ENCODE assay signal across 36 cellular contexts in the genomic region with DNA sequence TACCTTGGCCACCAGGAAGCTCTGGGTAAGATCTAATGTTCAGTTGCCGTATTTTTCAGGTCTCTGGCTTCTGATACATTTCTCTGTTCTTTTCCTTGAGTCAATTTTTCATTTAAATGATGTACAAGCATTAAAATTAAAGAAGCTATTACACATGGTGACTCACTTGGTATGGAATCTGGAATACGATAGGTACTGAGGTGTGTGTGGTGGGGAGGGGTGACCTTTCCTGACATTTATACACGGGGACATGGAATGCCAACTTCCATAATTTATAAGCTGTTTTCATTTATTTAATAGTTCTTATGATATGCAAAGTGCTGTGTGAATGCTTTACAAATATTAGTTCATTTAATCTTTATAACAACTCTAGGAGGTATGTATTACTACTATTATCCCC. TPM values are rescaled to one million over a fixed set of nuclear protein-coding genes. Genes with fewer than 3 reads are reported as not detected.
"Had no signal": no experiment of that assay in that cellular context is flagged by ENCODE, and none has a peak within 500 bp of the region (broad histone marks: within the 10 kb centered on the region; RNA-seq: fewer than 3 reads in every experiment).

No MANE protein-coding gene starts in this region.

- H3K4me3 Mint-ChIP-seq: activated CD4-positive, alpha-beta memory T cell treated with anti-CD3 and anti-CD28 coated beads for 36 hours; activated CD4-positive, alpha-beta T cell treated with anti-CD3 and anti-CD28 coated beads for 36 hours; activated CD4-positive, alpha-beta T cell treated with anti-CD3 and anti-CD28 coated beads, Interleukin-2, amount 10 ng/mL, durations not matched to agents 24 days and 14 days; activated CD8-positive, alpha-beta memory T cell treated with anti-CD3 and anti-CD28 coated beads, Interleukin-2, amount 10 ng/mL, durations not matched to agents 7 days and 5 days; activated CD8-positive, alpha-beta T cell treated with anti-CD3 and anti-CD28 coated beads, Interleukin-2, amount 10 ng/mL, durations not matched to agents 7 days and 5 days; activated naive CD4-positive, alpha-beta T cell treated with anti-CD3 and anti-CD28 coated beads for 36 hours; activated naive CD4-positive, alpha-beta T cell treated with anti-CD3 and anti-CD28 coated beads, Interleukin-2, amount 50 U/mL, for 24 hours; activated naive CD8-positive, alpha-beta T cell treated with anti-CD3 and anti-CD28 coated beads for 36 hours; activated naive CD8-positive, alpha-beta T cell treated with anti-CD3 and anti-CD28 coated beads, Interleukin-2, amount 50 U/mL, for 24 hours; activated T-helper 1 cell treated with anti-CD3 and anti-CD28 coated beads, Interleukin-12 subunit alpha, Interleukin-12 subunit beta, Interleukin-2, Interleukin-4 antibody, amounts not matched to agents 30 ng/mL and 10 ng/mL and 1 ng/mL, durations not matched to agents 14 hours and 24 hours and 36 hours; central memory CD8-positive, alpha-beta T cell; dendritic cell treated with granulocyte-macrophage colony-stimulating factor and Interleukin-4, amounts not matched to agents 40 ng/mL and 50 ng/mL, for 4 days; endodermal cell had no signal

- H3K9me3 Mint-ChIP-seq: activated CD4-positive, alpha-beta memory T cell treated with anti-CD3 and anti-CD28 coated beads for 36 hours; activated CD4-positive, alpha-beta T cell treated with anti-CD3 and anti-CD28 coated beads, Interleukin-2, amount 10 ng/mL, durations not matched to agents 24 days and 14 days; activated naive CD4-positive, alpha-beta T cell treated with anti-CD3 and anti-CD28 coated beads for 36 hours; activated naive CD4-positive, alpha-beta T cell treated with anti-CD3 and anti-CD28 coated beads, Interleukin-2, amount 50 U/mL, for 24 hours; activated naive CD8-positive, alpha-beta T cell treated with anti-CD3 and anti-CD28 coated beads for 36 hours; activated naive CD8-positive, alpha-beta T cell treated with anti-CD3 and anti-CD28 coated beads, Interleukin-2, amount 50 U/mL, for 24 hours; activated T-helper 1 cell treated with anti-CD3 and anti-CD28 coated beads, Interleukin-12 subunit alpha, Interleukin-12 subunit beta, Interleukin-2, Interleukin-4 antibody, amounts not matched to agents 30 ng/mL and 10 ng/mL and 1 ng/mL, durations not matched to agents 14 hours and 24 hours and 36 hours; activated T-helper 2 cell treated with anti-CD3 and anti-CD28 coated beads, Interferon-gamma antibody, Interleukin-2, Interleukin-4, amounts not matched to agents 10 μg/mL and 5 μg/mL and 100 μg/mL, durations not matched to agents 14 hours and 24 hours and 36 hours; central memory CD8-positive, alpha-beta T cell; dendritic cell treated with granulocyte-macrophage colony-stimulating factor and Interleukin-4, amounts not matched to agents 40 ng/mL and 50 ng/mL, for 4 days; endodermal cell had no signal

- H3K4me1 ChIP-seq: adrenal gland, body of pancreas, esophagus muscularis mucosa, gastroesophageal sphincter, heart right ventricle had no signal

- ATAC-seq: activated CD4-positive, alpha-beta T cell treated with anti-CD3 and anti-CD28 coated beads for 36 hours; activated CD8-positive, alpha-beta memory T cell treated with anti-CD3 and anti-CD28 coated beads, Interleukin-2, amount 10 ng/mL, durations not matched to agents 7 days and 5 days; activated CD8-positive, alpha-beta T cell treated with anti-CD3 and anti-CD28 coated beads, Interleukin-2, amount 10 ng/mL, durations not matched to agents 7 days and 5 days; activated naive CD8-positive, alpha-beta T cell treated with anti-CD3 and anti-CD28 coated beads, Interleukin-2, amount 50 U/mL, for 24 hours; body of pancreas; gastroesophageal sphincter; heart right ventricle had no signal

- H3K4me1 Mint-ChIP-seq: activated CD4-positive, alpha-beta T cell treated with anti-CD3 and anti-CD28 coated beads for 36 hours; activated CD4-positive, alpha-beta T cell treated with anti-CD3 and anti-CD28 coated beads, Interleukin-2, amount 10 ng/mL, durations not matched to agents 24 days and 14 days; activated CD8-positive, alpha-beta memory T cell treated with anti-CD3 and anti-CD28 coated beads, Interleukin-2, amount 10 ng/mL, durations not matched to agents 7 days and 5 days; activated naive CD4-positive, alpha-beta T cell treated with anti-CD3 and anti-CD28 coated beads, Interleukin-2, amount 50 U/mL, for 24 hours; activated naive CD8-positive, alpha-beta T cell treated with anti-CD3 and anti-CD28 coated beads for 36 hours; activated naive CD8-positive, alpha-beta T cell treated with anti-CD3 and anti-CD28 coated beads, Interleukin-2, amount 50 U/mL, for 24 hours; central memory CD8-positive, alpha-beta T cell; endodermal cell had no signal

- DNase-seq: activated CD4-positive, alpha-beta memory T cell treated with anti-CD3 and anti-CD28 coated beads for 36 hours; activated CD4-positive, alpha-beta T cell treated with anti-CD3 and anti-CD28 coated beads for 36 hours; activated CD4-positive, alpha-beta T cell treated with anti-CD3 and anti-CD28 coated beads, Interleukin-2, amount 10 ng/mL, durations not matched to agents 24 days and 14 days; activated CD4-positive, CD25-positive, alpha-beta regulatory T cell; activated CD4-positive, CD25-positive, alpha-beta regulatory T cell treated with anti-CD3 and anti-CD28 coated beads, Interleukin-2, amount 50 U/mL, for 72 hours; activated CD8-positive, alpha-beta memory T cell treated with anti-CD3 and anti-CD28 coated beads, Interleukin-2, amount 10 ng/mL, durations not matched to agents 7 days and 5 days; activated CD8-positive, alpha-beta memory T cell treated with anti-CD3 and anti-CD28 coated beads, Interleukin-2, amount 50 U/mL, for 4 hours; activated CD8-positive, alpha-beta T cell treated with anti-CD3 and anti-CD28 coated beads, Interleukin-2, amount 10 ng/mL, durations not matched to agents 7 days and 5 days; activated effector memory CD4-positive, alpha-beta T cell treated with anti-CD3 and anti-CD28 coated beads, Interleukin-2, amount 50 U/mL, for 16 hours; activated naive CD4-positive, alpha-beta T cell treated with anti-CD3 and anti-CD28 coated beads for 36 hours; activated naive CD8-positive, alpha-beta T cell treated with anti-CD3 and anti-CD28 coated beads for 36 hours; activated naive CD8-positive, alpha-beta T cell treated with anti-CD3 and anti-CD28 coated beads, Interleukin-2, amount 50 U/mL, for 24 hours; activated T-cell treated with anti-CD3 and anti-CD28 coated beads, Interleukin-2, amount 50 U/mL, for 1 hour; activated T-cell treated with anti-CD3 and anti-CD28 coated beads, Interleukin-2, amount 50 U/mL, for 48 hours; adrenal gland; amygdala; aorta; body of pancreas; dorsolateral prefrontal cortex; effector memory CD4-positive, alpha-beta T cell; endodermal cell; erythroblast; foreskin melanocyte; heart right ventricle; T-helper 2 cell had no signal

- H3K36me3 ChIP-seq: adrenal gland, esophagus muscularis mucosa, gastroesophageal sphincter, heart right ventricle had no signal

- H3K27ac Mint-ChIP-seq: activated CD4-positive, alpha-beta memory T cell treated with anti-CD3 and anti-CD28 coated beads for 36 hours; activated CD4-positive, alpha-beta T cell treated with anti-CD3 and anti-CD28 coated beads for 36 hours; activated CD4-positive, alpha-beta T cell treated with anti-CD3 and anti-CD28 coated beads, Interleukin-2, amount 10 ng/mL, durations not matched to agents 24 days and 14 days; activated CD8-positive, alpha-beta memory T cell treated with anti-CD3 and anti-CD28 coated beads, Interleukin-2, amount 10 ng/mL, durations not matched to agents 7 days and 5 days; activated CD8-positive, alpha-beta T cell treated with anti-CD3 and anti-CD28 coated beads, Interleukin-2, amount 10 ng/mL, durations not matched to agents 7 days and 5 days; activated naive CD4-positive, alpha-beta T cell treated with anti-CD3 and anti-CD28 coated beads for 36 hours; activated naive CD4-positive, alpha-beta T cell treated with anti-CD3 and anti-CD28 coated beads, Interleukin-2, amount 50 U/mL, for 24 hours; activated naive CD8-positive, alpha-beta T cell treated with anti-CD3 and anti-CD28 coated beads for 36 hours; activated naive CD8-positive, alpha-beta T cell treated with anti-CD3 and anti-CD28 coated beads, Interleukin-2, amount 50 U/mL, for 24 hours; activated T-helper 1 cell treated with anti-CD3 and anti-CD28 coated beads, Interleukin-12 subunit alpha, Interleukin-12 subunit beta, Interleukin-2, Interleukin-4 antibody, amounts not matched to agents 30 ng/mL and 10 ng/mL and 1 ng/mL, durations not matched to agents 14 hours and 24 hours and 36 hours; activated T-helper 2 cell treated with anti-CD3 and anti-CD28 coated beads, Interferon-gamma antibody, Interleukin-2, Interleukin-4, amounts not matched to agents 10 μg/mL and 5 μg/mL and 100 μg/mL, durations not matched to agents 14 hours and 24 hours and 36 hours; dendritic cell treated with granulocyte-macrophage colony-stimulating factor and Interleukin-4, amounts not matched to agents 40 ng/mL and 50 ng/mL, for 4 days; endodermal cell had no signal

- H3K9me3 ChIP-seq: adrenal gland, body of pancreas, esophagus muscularis mucosa, heart right ventricle had no signal

- H3K4me3 ChIP-seq: adrenal gland, body of pancreas, coronary artery, dorsolateral prefrontal cortex, esophagus muscularis mucosa, gastroesophageal sphincter, heart right ventricle, hepatocyte had no signal

- H3K36me3 Mint-ChIP-seq: activated CD4-positive, alpha-beta memory T cell treated with anti-CD3 and anti-CD28 coated beads for 36 hours; activated CD8-positive, alpha-beta memory T cell treated with anti-CD3 and anti-CD28 coated beads, Interleukin-2, amount 10 ng/mL, durations not matched to agents 7 days and 5 days; activated naive CD4-positive, alpha-beta T cell treated with anti-CD3 and anti-CD28 coated beads, Interleukin-2, amount 50 U/mL, for 24 hours; activated naive CD8-positive, alpha-beta T cell treated with anti-CD3 and anti-CD28 coated beads for 36 hours had no signal

- H3K27ac ChIP-seq: adrenal gland, body of pancreas, coronary artery, dorsolateral prefrontal cortex, esophagus muscularis mucosa, gastroesophageal sphincter, heart right ventricle, hepatocyte had no signal

- H3K27me3 ChIP-seq: adrenal gland, body of pancreas, hepatocyte had no signal

RNA-seq across cellular contexts. Expression of gene ALX4, which starts 47.8 kb away (rescaled TPM):
- total RNA-seq: activated CD4-positive, alpha-beta memory T cell treated with anti-CD3 and anti-CD28 coated beads for 36 hours; activated CD4-positive, alpha-beta T cell treated with anti-CD3 and anti-CD28 coated beads for 36 hours; activated CD4-positive, alpha-beta T cell treated with anti-CD3 and anti-CD28 coated beads, Interleukin-2, amount 10 ng/mL, durations not matched to agents 24 days and 14 days; activated CD8-positive, alpha-beta memory T cell treated with anti-CD3 and anti-CD28 coated beads for 36 hours; activated CD8-positive, alpha-beta memory T cell treated with anti-CD3 and anti-CD28 coated beads, Interleukin-2, amount 10 ng/mL, durations not matched to agents 7 days and 5 days; activated CD8-positive, alpha-beta T cell treated with anti-CD3 and anti-CD28 coated beads, Interleukin-2, amount 10 ng/mL, durations not matched to agents 7 days and 5 days; activated naive CD4-positive, alpha-beta T cell treated with anti-CD3 and anti-CD28 coated beads for 36 hours; activated naive CD8-positive, alpha-beta T cell treated with anti-CD3 and anti-CD28 coated beads for 36 hours; activated T-helper 1 cell treated with anti-CD3 and anti-CD28 coated beads, Interleukin-12 subunit alpha, Interleukin-12 subunit beta, Interleukin-2, Interleukin-4 antibody, amounts not matched to agents 30 ng/mL and 10 ng/mL and 1 ng/mL, durations not matched to agents 14 hours and 24 hours and 36 hours; activated T-helper 2 cell treated with anti-CD3 and anti-CD28 coated beads, Interferon-gamma antibody, Interleukin-2, Interleukin-4, amounts not matched to agents 10 μg/mL and 5 μg/mL and 100 μg/mL, durations not matched to agents 14 hours and 24 hours and 36 hours; adrenal gland; body of pancreas; endodermal cell; glomerular endothelial cell had no signal
